ENCODE assay signal across 8 cellular contexts in genomic region chr12:124675881-124676688, GRCh38.
DNase-seq lines count a peak whose midpoint lies in the region; TF ChIP-seq lines count a peak whose summit lies in the region.

No MANE protein-coding gene starts in this region.

- H3K4me1 Mint-ChIP-seq in glutamatergic neuron (ENCODE audit: low read depth, unreplicated experiment) (peaks cover 34% of the 10 kb centered on the region), Caco-2 (ENCODE audit: low read depth, unreplicated experiment) (peaks cover 13% of the 10 kb centered on the region)

- H3K4me3 Mint-ChIP-seq in glutamatergic neuron (ENCODE audit: unreplicated experiment): peak overlapping the region; percentile 15
- H3K4me3 Mint-ChIP-seq in Caco-2 (ENCODE audit: unreplicated experiment): no peak overlapping the region

- intact Hi-C loops in colonic mucosa (cut with DNase I): no loop called here
- intact Hi-C loops in Caco-2 (cut with micrococcal nuclease; ENCODE audit: unreplicated experiment): no loop called here

- H3K27me3 ChIP-seq in BLaER1: no peaks in the 10 kb centered on the region
- H3K27me3 ChIP-seq in colonic mucosa: no peaks in the 10 kb centered on the region
- H3K27me3 ChIP-seq in Caco-2 (replicated peaks; ENCODE audit: control insufficient read depth, insufficient read depth, low read length): no peaks in the 10 kb centered on the region

- H3K27ac Mint-ChIP-seq in glutamatergic neuron (ENCODE audit: unreplicated experiment) (peak overlapping the region; percentile 70), Caco-2 (ENCODE audit: unreplicated experiment) (no peak overlapping the region)

- H3K9me3 Mint-ChIP-seq in glutamatergic neuron (ENCODE audit: unreplicated experiment) (peaks cover 20% of the 10 kb centered on the region), Caco-2 (ENCODE audit: unreplicated experiment) (no peaks in the 10 kb centered on the region)

- peaks cover 62% of the 10 kb centered on the region for H3K4me1 ChIP-seq in BLaER1
- no peaks in the 10 kb centered on the region for H3K4me1 ChIP-seq in colonic mucosa
- peaks cover 12% of the 10 kb centered on the region for H3K4me1 ChIP-seq in Caco-2

- H3K9ac ChIP-seq in BLaER1: 0 out of 2 replicates have a peak overlapping the region, but pooled peaks have one; percentile 18
- peak overlapping the region; percentile 39 for H3K9ac ChIP-seq in SK-N-MC (ENCODE audit: insufficient read length)
- no peak overlapping the region for H3K9ac ChIP-seq in colonic mucosa (ENCODE audit: low read depth in 2 of 2, low read length in 2 of 2)

- peak overlapping the region; percentile 75 for H3K4me2 ChIP-seq in BLaER1

- H3K27me3 Mint-ChIP-seq in glutamatergic neuron (ENCODE audit: unreplicated experiment) (peaks cover 25% of the 10 kb centered on the region), Caco-2 (ENCODE audit: insufficient read depth, unreplicated experiment) (no peaks in the 10 kb centered on the region)

- no TSS peak for BruUV-seq in Caco-2 (replicated peaks; lab: Mats Ljungman, UMichigan)

- H3K36me3 Mint-ChIP-seq in glutamatergic neuron (ENCODE audit: unreplicated experiment) (no peaks in the 10 kb centered on the region), Caco-2 (ENCODE audit: insufficient read depth, unreplicated experiment) (no peaks in the 10 kb centered on the region)

- no peaks in the 10 kb centered on the region for H4K20me1 ChIP-seq in BLaER1

- no peak for DNase-seq in SK-N-MC (ENCODE audit: low read depth, low spot score)
- peak; percentile 37 for DNase-seq in glutamatergic neuron
- peak; percentile 41 for DNase-seq in pons (ENCODE audit: low spot score)
- DNase-seq in GM10266 (ENCODE audit: extremely low spot score): no peak
- DNase-seq in colonic mucosa: no peak
- no peak for DNase-seq in NCI-H1436 treated with DMSO at 0.1 percent for 48 hours (lab: John Stamatoyannopoulos, UW)
- no peak for DNase-seq in Caco-2

- no peaks in the 10 kb centered on the region for H3K36me3 ChIP-seq in BLaER1
- H3K36me3 ChIP-seq in SK-N-MC (ENCODE audit: insufficient read depth, low read length): no peaks in the 10 kb centered on the region
- no peaks in the 10 kb centered on the region for H3K36me3 ChIP-seq in colonic mucosa
- H3K36me3 ChIP-seq in Caco-2 (ENCODE audit: control insufficient read depth, insufficient read depth, low read length): no peaks in the 10 kb centered on the region

- H3K9me3 ChIP-seq in BLaER1 (no peaks in the 10 kb centered on the region), SK-N-MC (ENCODE audit: low read depth, low read length) (no peaks in the 10 kb centered on the region), colonic mucosa (no peaks in the 10 kb centered on the region), Caco-2 (no peaks in the 10 kb centered on the region)

- no peak for TF ChIP-seq CTCF in glutamatergic neuron (IDR thresholded peaks at IDR 0.05; ENCODE audit: partially characterized antibody, unreplicated experiment)
- TF ChIP-seq CTCF in GM10266 (IDR thresholded peaks at IDR 0.05; ENCODE audit: control insufficient read depth, insufficient read depth, low read depth, missing control alignments): no peak
- no peak for TF ChIP-seq CTCF in colonic mucosa (IDR thresholded peaks at IDR 0.05)
- TF ChIP-seq CTCF in Caco-2 (IDR thresholded peaks at IDR 0.05; ENCODE audit: insufficient read depth in 1 of 2, low read depth in 1 of 2, low read length in 1 of 2, severe bottlenecking in 1 of 2, unreplicated experiment in 1 of 2): no peak

- POLR2A ChIA-PET in Caco-2 (lab: Charles Lee): interaction anchor here (0.6 kb wide), 1 partner anchor 1024 kb away, joined by 5 read pairs; no protein-coding TSS in a partner anchor

- CTCF ChIA-PET in Caco-2 (lab: Charles Lee): interaction anchor here (0.5 kb wide), 1 partner anchor 227 kb away, joined by 3 read pairs; no protein-coding TSS in a partner anchor

- H3K4me3 ChIP-seq in BLaER1: no peak overlapping the region
- H3K4me3 ChIP-seq in SK-N-MC: peak overlapping the region; percentile 72
- H3K4me3 ChIP-seq in colonic mucosa: no peak overlapping the region
- H3K4me3 ChIP-seq in Caco-2 (ENCODE audit: low read depth, low read length): no peak overlapping the region

- H3K27ac ChIP-seq in BLaER1: peak overlapping the region; percentile 20; the same call in 1 of the 2 replicates
- H3K27ac ChIP-seq in SK-N-MC: peak overlapping the region; percentile 81
- H3K27ac ChIP-seq in colonic mucosa: no peak overlapping the region

Comparison
In these comparisons a context has a peak if more than half of its experiments do, and no peak if none do; other contexts are left out.
1. H3K9ac ChIP-seq: peak in BLaER1 (single experiment) and SK-N-MC (single experiment); none in colonic mucosa (0 of 2).
2. DNase-seq: peak in glutamatergic neuron (single experiment) and pons (single experiment); none in SK-N-MC (single experiment), GM10266 (single experiment), colonic mucosa (single experiment), NCI-H1436 treated with DMSO at 0.1 percent for 48 hours (single experiment) and Caco-2 (0 of 2).